ENCODE assay signal across 23 cellular contexts in genomic region chr17:19760781-19761180, GRCh38. TPM values are rescaled to one million over a fixed set of nuclear protein-coding genes. Genes with fewer than 3 reads are reported as not detected.
"Had no signal": no experiment of that assay in that cellular context is flagged by ENCODE, and none has a peak within 500 bp of the region (broad histone marks: within the 10 kb centered on the region; RNA-seq: fewer than 3 reads in every experiment).

No MANE protein-coding gene starts in this region.

- H3K27ac Mint-ChIP-seq: nephron progenitor cell; stimulated activated naive B cell treated with anti-CD40 and anti-IgM and Interleukin-4, amounts not matched to agents 10 μg/mL and 1 μg/mL and 100 μg/mL, for 72 hours had no signal

- H3K9me3 ChIP-seq: esophagus squamous epithelium, gastroesophageal sphincter, left ventricle myocardium inferior, lower lobe of right lung, sigmoid colon, stomach had no signal

- H3K4me1 ChIP-seq: left ventricle myocardium inferior, lower lobe of right lung had no signal

- H3K9me3 Mint-ChIP-seq: immature natural killer cell, naive B cell had no signal

- FAIRE-seq: kidney, urothelium cell line had no signal

- DNase-seq: esophagus squamous epithelium; foreskin fibroblast; immature natural killer cell; kidney; left cardiac atrium; left ventricle myocardium inferior; lower lobe of right lung; mesendoderm; naive B cell; nephron progenitor cell; sigmoid colon; stimulated activated CD4-positive, alpha-beta T cell treated with anti-CD3 and anti-CD28 coated beads, Interleukin-2, amount 100 ng/mL, for 24 hours; stimulated activated CD4-positive, alpha-beta T cell treated with anti-CD3 and anti-CD28 coated beads, Interleukin-4, amount 100 ng/mL, for 4 hours; stimulated activated naive B cell treated with anti-CD40 and anti-IgM and Interleukin-4, amounts not matched to agents 10 μg/mL and 1 μg/mL and 100 μg/mL, for 72 hours; substantia nigra had no signal

- H3K27ac ChIP-seq: esophagus squamous epithelium, gastroesophageal sphincter, left ventricle myocardium inferior, lower lobe of right lung, sigmoid colon, skin epidermis, stomach had no signal

- H3K4me1 Mint-ChIP-seq: immature natural killer cell had no signal

- ATAC-seq: gastroesophageal sphincter; left cardiac atrium; lower lobe of right lung; stimulated activated naive B cell treated with anti-CD40 and anti-IgM and Interleukin-4, amounts not matched to agents 10 μg/mL and 1 μg/mL and 100 μg/mL, for 72 hours had no signal

- H3K4me3 Mint-ChIP-seq: immature natural killer cell; nephron progenitor cell; stimulated activated naive B cell treated with anti-CD40 and anti-IgM and Interleukin-4, amounts not matched to agents 10 μg/mL and 1 μg/mL and 100 μg/mL, for 72 hours had no signal

- H3K4me3 ChIP-seq: esophagus squamous epithelium, gastroesophageal sphincter, left ventricle myocardium inferior, lower lobe of right lung, sigmoid colon, skin epidermis, stomach had no signal

- H3K36me3 Mint-ChIP-seq: immature natural killer cell; naive B cell; stimulated activated naive B cell treated with anti-CD40 and anti-IgM and Interleukin-4, amounts not matched to agents 10 μg/mL and 1 μg/mL and 100 μg/mL, for 72 hours had no signal

RNA-seq across cellular contexts. Expression of gene ALDH3A1, which starts 12.7 kb away (rescaled TPM):
- total RNA-seq: cerebellum, left ventricle myocardium inferior had no signal

RNA-seq across cellular contexts. Expression of gene SLC47A2, which starts 44.4 kb away (rescaled TPM):
- total RNA-seq: epithelial cell of proximal tubule, gastroesophageal sphincter, left cardiac atrium, left ventricle myocardium inferior, lower lobe of right lung, osteoblast, pulmonary artery endothelial cell, sigmoid colon, stomach had no signal
- polyA plus RNA-seq: immature natural killer cell had no signal
